ENCODE assay signal across 22 cellular contexts in the genomic region with DNA sequence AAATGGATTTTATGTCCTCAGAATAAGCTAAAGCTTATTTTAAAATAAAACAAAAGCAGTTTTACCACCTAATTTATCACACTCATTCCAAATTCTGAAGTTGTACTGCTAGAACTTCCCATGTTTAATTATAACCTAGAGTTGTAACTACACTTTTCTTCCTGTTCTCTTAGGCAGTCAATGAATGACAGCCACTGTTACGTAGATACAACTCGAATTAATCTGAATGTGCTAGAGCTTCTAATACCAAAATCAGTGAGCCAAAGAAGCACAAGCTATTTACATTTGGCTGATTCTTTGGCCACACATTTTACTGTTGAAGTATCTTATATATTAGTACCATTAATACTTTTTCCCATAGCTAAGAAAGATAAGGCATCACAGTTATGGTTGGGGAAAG.
"Had no signal": no experiment of that assay in that cellular context is flagged by ENCODE, and none has a peak within 500 bp of the region (broad histone marks: within the 10 kb centered on the region; RNA-seq: fewer than 3 reads in every experiment).

No MANE protein-coding gene starts in this region.

- DNase-seq: KBM-7, MV-4-11, NCI-H1048, NCI-H1105, NCI-H1417, NCI-H1436 treated with DMSO at 0.1 percent for 48 hours, NCI-H1694 treated with DMSO at 0.1 percent for 48 hours, NCI-H1930, NCI-H2081 treated with DMSO at 0.1 percent for 48 hours, NCI-H2171, NCI-H226, NCI-H446, NCI-H510A, NCI-H524 treated with DMSO at 0.1 percent for 48 hours, NCI-H69, NCI-H774, PC-3, SHP77, SK-N-SH had no signal

- H3K9me3 ChIP-seq: SK-N-SH had no signal

- ATAC-seq: Panc1, PC-3 had no signal

- H3K9ac ChIP-seq: SK-N-SH had no signal

- H3K27ac ChIP-seq: HL-60, RWPE1 had no signal

- H3K4me2 ChIP-seq: SK-N-SH had no signal
